In genomic region chr15:40793216-40793989, GRCh38 we compare ENCODE assay signal across 9 cellular contexts. TPM values are rescaled to one million over a fixed set of nuclear protein-coding genes. Genes with fewer than 3 reads are reported as not detected.
DNase-seq lines count a peak whose midpoint lies in the region; ATAC-seq, FAIRE-seq and TF ChIP-seq lines count a peak whose summit lies in the region.
"Had no signal": no experiment of that assay in that cellular context is flagged by ENCODE, and none has a peak within 500 bp of the region (broad histone marks: within the 10 kb centered on the region; RNA-seq: fewer than 3 reads in every experiment).

No MANE protein-coding gene starts in this region.

- TF ChIP-seq CTCF in endodermal cell (conservative IDR thresholded peaks at IDR 0.05) = no peak
- no peak for TF ChIP-seq CTCF in gastrocnemius medialis (IDR thresholded peaks at IDR 0.05 in 4 of 5, conservative IDR thresholded peaks at IDR 0.05 in 1 of 5)

- peaks cover 16% of the 10 kb centered on the region for H3K36me3 Mint-ChIP-seq in endodermal cell (ENCODE audit: low read depth)

- peak; percentile 18 to 47 for ATAC-seq in gastrocnemius medialis
- ATAC-seq in HG03139 (IDR thresholded peaks at IDR 0.05; ENCODE audit: unreplicated experiment) = no peak
- ATAC-seq in HG02938 (IDR thresholded peaks at IDR 0.05; ENCODE audit: unreplicated experiment) = no peak

- H3K27ac ChIP-seq in endodermal cell (ENCODE audit: low read depth, low read length) (no peak overlapping the region), gastrocnemius medialis (peak overlapping the region in 1 of 4 donors; percentile 13)
- H3K27ac ChIP-seq: SK-N-MC had no signal

- H3K27ac Mint-ChIP-seq in endodermal cell = peak overlapping the region; percentile 15

- DNase-seq in NCI-H345 (lab: John Stamatoyannopoulos, UW) = peak; percentile 35
- no peak for DNase-seq in NCI-H345 treated with DMSO at 0.1 percent for 48 hours (lab: John Stamatoyannopoulos, UW; ENCODE audit: unreplicated experiment)
- DNase-seq in NCI-H69 (lab: John Stamatoyannopoulos, UW) = peak; percentile 49
- no peak for DNase-seq in endodermal cell
- no peak for DNase-seq in gastrocnemius medialis
- no peak for DNase-seq in GM12892 (ENCODE audit: insufficient read length)

- H3K4me3 ChIP-seq in endodermal cell (ENCODE audit: low read length) (no peak overlapping the region), gastrocnemius medialis (no peak overlapping the region)
- H3K4me3 ChIP-seq: SK-N-MC had no signal

- 96 to 99% methylated on average over 7 to 9 of the region's 9 CpGs for WGBS in endodermal cell (ENCODE audit: insufficient coverage in 1 of 2, insufficient read length in 1 of 2), 2 experiments

- no peaks in the 10 kb centered on the region for H3K9me3 Mint-ChIP-seq in endodermal cell

- no peaks in the 10 kb centered on the region for H3K27me3 Mint-ChIP-seq in endodermal cell (ENCODE audit: insufficient read depth)

- in situ Hi-C loops in gastrocnemius medialis (cut with MboI; ENCODE audit: low sequenced_read_pairs in 4 of 4) = loop anchor here in 1 of 4 donors (25.0 kb wide), 1 partner anchor 106 kb away; the partner anchor contains the start of gene RAD51

- H3K9me3 ChIP-seq in endodermal cell (ENCODE audit: control insufficient read depth, low read length) (no peaks in the 10 kb centered on the region), gastrocnemius medialis (no peaks in the 10 kb centered on the region)

- peaks cover 30% of the 10 kb centered on the region for H3K4me1 Mint-ChIP-seq in endodermal cell

- peaks cover 6% of the 10 kb centered on the region for H3K36me3 ChIP-seq in endodermal cell (ENCODE audit: control insufficient read depth, insufficient read depth, low read length)
- no peaks in the 10 kb centered on the region for H3K36me3 ChIP-seq in gastrocnemius medialis

- no peak overlapping the region for H3K9ac ChIP-seq in endodermal cell (ENCODE audit: extremely low read depth, low read length, poor library complexity, severe bottlenecking)

- peaks cover 3% of the 10 kb centered on the region for H3K4me1 ChIP-seq in endodermal cell (ENCODE audit: control insufficient read depth, insufficient read depth, low read length)
- peaks cover 10 to 24% of the 10 kb centered on the region in 2 donors for H3K4me1 ChIP-seq in gastrocnemius medialis

- no peak for FAIRE-seq in GM12892 (lab: Jason Lieb, UNC)

- TF ChIP-seq POLR2A in gastrocnemius medialis (IDR thresholded peaks at IDR 0.05) (no peak), GM12892 (IDR thresholded peaks at IDR 0.05; ENCODE audit: low read depth, low read length) (no peak)

- H3K27me3 ChIP-seq in endodermal cell (ENCODE audit: control insufficient read depth, insufficient read depth, low read length, poor library complexity, severe bottlenecking) (no peaks in the 10 kb centered on the region), gastrocnemius medialis (no peaks in the 10 kb centered on the region)

- no peak overlapping the region for H3K4me3 Mint-ChIP-seq in endodermal cell

- intact Hi-C loops in gastrocnemius medialis (cut with DNase I; ENCODE audit: low total_unique reads) = no loop called here

RNA-seq across cellular contexts. Expression of gene ZFYVE19, which starts 13.5 kb away (rescaled TPM):
- total RNA-seq in endodermal cell (10 to 100 TPM; 15.6 to 15.9 TPM), gastrocnemius medialis (10 to 100 TPM; 11.4 to 18.9 (median 14.7) TPM)
- polyA plus RNA-seq in endodermal cell (2013, experiment 1 of 2) = 15.9 TPM
- 15.6 TPM for polyA plus RNA-seq in endodermal cell (2013, experiment 2 of 2)
- polyA plus RNA-seq in GM12892 (2012; ENCODE audit: missing spikeins) = 21.6 TPM

RNA-seq across cellular contexts. Expression of gene DNAJC17, which starts 13.9 kb away (rescaled TPM):
- total RNA-seq in endodermal cell = 10 to 100 TPM; 34.0 to 41.0 TPM
- 49.7 TPM for polyA plus RNA-seq in endodermal cell (2013, experiment 1 of 2)
- polyA plus RNA-seq in endodermal cell (2013, experiment 2 of 2) = 41.3 TPM
- total RNA-seq in gastrocnemius medialis = 10 to 100 TPM in 2 of 4 donors, 1 to 10 TPM in 2; 5.3 to 25.0 (median 11.4) TPM
- polyA plus RNA-seq in GM12892 (2012; ENCODE audit: missing spikeins) = 28.2 TPM

RNA-seq across cellular contexts. Expression of gene C15orf62, which starts 23.6 kb away (rescaled TPM):
- under 1 TPM; 0.46 to 0.57 TPM for total RNA-seq in endodermal cell
- 0.21 TPM for polyA plus RNA-seq in endodermal cell (2013, experiment 1 of 2)
- 0.33 TPM for polyA plus RNA-seq in endodermal cell (2013, experiment 2 of 2)
- total RNA-seq in gastrocnemius medialis = under 1 TPM in 2 of 4 donors, not detected in 2; 0.09 to 0.49 TPM
- 1.2 TPM for polyA plus RNA-seq in GM12892 (2012; ENCODE audit: missing spikeins)

RNA-seq across cellular contexts. Expression of gene GCHFR, which starts 29.5 kb away (rescaled TPM):
- total RNA-seq in endodermal cell = 10 to 100 TPM; 33.6 to 47.1 TPM
- polyA plus RNA-seq in endodermal cell (2013, experiment 1 of 2) = 21.0 TPM
- polyA plus RNA-seq in endodermal cell (2013, experiment 2 of 2) = 19.3 TPM
- total RNA-seq in gastrocnemius medialis = 10 to 100 TPM in 3 of 4 donors, under 1 TPM in 1; 0.49 to 16.9 (median 14.4) TPM
- 24.7 TPM for polyA plus RNA-seq in GM12892 (2012; ENCODE audit: missing spikeins)

RNA-seq across cellular contexts. Expression of gene PPP1R14D, which starts 35.1 kb away (rescaled TPM):
- total RNA-seq in endodermal cell = not detected
- polyA plus RNA-seq in endodermal cell (2013, experiment 1 of 2) = not detected
- not detected for polyA plus RNA-seq in endodermal cell (2013, experiment 2 of 2)
- total RNA-seq in gastrocnemius medialis = under 1 TPM in 1 of 4 donors, not detected in 3; 0.51 TPM
- polyA plus RNA-seq in GM12892 (2012; ENCODE audit: missing spikeins) = not detected

Comparison
In these comparisons a context has a peak if more than half of its experiments do, and no peak if none do; other contexts are left out.
1. DNase-seq: peak in NCI-H345 (single experiment) and NCI-H69 (single experiment); none in NCI-H345 treated with DMSO at 0.1 percent for 48 hours (single experiment), endodermal cell (single experiment), gastrocnemius medialis (0 of 2) and GM12892 (single experiment).
2. ATAC-seq: peak in gastrocnemius medialis (2 of 2); none in HG03139 (single experiment) and HG02938 (single experiment).